26 cellular contexts compared by ENCODE assay signal in genomic region chr7:29192811-29193210, GRCh38. TPM values are rescaled to one million over a fixed set of nuclear protein-coding genes. Genes with fewer than 3 reads are reported as not detected.
DNase-seq lines count a peak whose midpoint lies in the region; ATAC-seq and TF ChIP-seq lines count a peak whose summit lies in the region.
"Had no signal": no experiment of that assay in that cellular context is flagged by ENCODE, and none has a peak within 500 bp of the region (broad histone marks: within the 10 kb centered on the region; RNA-seq: fewer than 3 reads in every experiment).

No MANE protein-coding gene starts in this region.

- ATAC-seq in GM23338: no peak
- ATAC-seq in body of pancreas: no peak
- ATAC-seq in natural killer cell treated with Interleukin-12 subunit alpha and Interleukin-12 subunit beta and Interleukin-15 and Interleukin-18, amount 100 ng/mL, for 72 hours: no peak
- ATAC-seq in GM21360 (IDR thresholded peaks at IDR 0.05; ENCODE audit: unreplicated experiment): no peak
- no peak for ATAC-seq in activated T-cell treated with anti-CD3 and anti-CD28 coated beads, Interleukin-2, amount 50 U/mL, for 72 hours (replicated peaks in 1 of 2)
- ATAC-seq: gastrocnemius medialis, HCT116, left colon had no signal

- CTCF ChIA-PET in A673 (lab: Charles Lee): no interaction called here

- peaks cover 64% of the 10 kb centered on the region for H3K4me1 ChIP-seq in A673 (ENCODE audit: insufficient read depth, low read length, poor library complexity, severe bottlenecking)
- H3K4me1 ChIP-seq in GM23338 (ENCODE audit: insufficient read depth): peaks cover 58% of the 10 kb centered on the region
- peaks cover 57% of the 10 kb centered on the region for H3K4me1 ChIP-seq in body of pancreas
- H3K4me1 ChIP-seq in effector memory CD4-positive, alpha-beta T cell (ENCODE audit: control insufficient read depth, insufficient read depth, low read length, poor library complexity, severe bottlenecking): no peaks in the 10 kb centered on the region
- H3K4me1 ChIP-seq: ascending aorta had no signal

- peaks cover 58% of the 10 kb centered on the region for H3K4me1 Mint-ChIP-seq in GM23338
- H3K4me1 Mint-ChIP-seq in natural killer cell treated with Interleukin-12 subunit alpha and Interleukin-12 subunit beta and Interleukin-15 and Interleukin-18, amount 100 ng/mL, for 72 hours (ENCODE audit: low read depth in 2 of 2): peaks cover 35 to 37% of the 10 kb centered on the region in 2 donors
- H3K4me1 Mint-ChIP-seq in activated T-cell treated with anti-CD3 and anti-CD28 coated beads, Interleukin-2, amount 50 U/mL, for 72 hours (ENCODE audit: low read depth): peaks cover 16% of the 10 kb centered on the region

- DNase-seq in A673 (ENCODE audit: low spot score) (no peak), GM23338 (ENCODE audit: low spot score) (no peak), body of pancreas (peak; percentile 44 to 59 (median 46)), NCI-H187 treated with DMSO at 0.1 percent for 48 hours (lab: John Stamatoyannopoulos, UW) (no peak)
- no peak for DNase-seq in natural killer cell treated with Interleukin-12 subunit alpha and Interleukin-12 subunit beta and Interleukin-15 and Interleukin-18, amount 100 ng/mL, for 72 hours (ENCODE audit: low spot score)
- no peak for DNase-seq in effector memory CD4-positive, alpha-beta T cell
- DNase-seq in activated T-cell treated with anti-CD3 and anti-CD28 coated beads, Interleukin-2, amount 50 U/mL, for 72 hours: no peak
- DNase-seq: activated CD4-positive, alpha-beta T cell treated with anti-CD3 and anti-CD28 coated beads, Interleukin-2, amount 50 U/mL, for 48 hours; activated CD8-positive, alpha-beta memory T cell treated with anti-CD3 and anti-CD28 coated beads, Interleukin-2, amount 50 U/mL, for 4 hours; dermis blood vessel endothelial cell; DND-41; gastrocnemius medialis; hippocampal formation; Karpas-422; left colon; MV-4-11; NCI-H146; NCI-H510A; stimulated activated CD4-positive, alpha-beta T cell treated with anti-CD3 and anti-CD28 coated beads, Interleukin-1b, Interleukin-23, amount 100 ng/mL, for 48 hours; transverse colon had no signal

- H3K4me3 ChIP-seq in A673 (ENCODE audit: low read depth, low read length, poor library complexity, severe bottlenecking) (no peak overlapping the region), GM23338 (peak overlapping the region; percentile 76; the same call in 1 of the 2 replicates), body of pancreas (no peak overlapping the region)
- H3K4me3 ChIP-seq in effector memory CD4-positive, alpha-beta T cell (ENCODE audit: insufficient read depth, low read depth, low read length, poor library complexity, severe bottlenecking): no peak overlapping the region
- H3K4me3 ChIP-seq: ascending aorta, transverse colon had no signal

- H3K27me3 ChIP-seq in A673 (replicated peaks; ENCODE audit: insufficient read depth, low read depth, low read length, poor library complexity) (no peaks in the 10 kb centered on the region), GM23338 (ENCODE audit: insufficient read depth) (peaks cover 75% of the 10 kb centered on the region), body of pancreas (no peaks in the 10 kb centered on the region)
- no peaks in the 10 kb centered on the region for H3K27me3 ChIP-seq in effector memory CD4-positive, alpha-beta T cell (replicated peaks; ENCODE audit: control insufficient read depth, insufficient read depth, low read length, poor library complexity, severe bottlenecking)
- H3K27me3 ChIP-seq: ascending aorta had no signal

- H3K9me3 ChIP-seq in A673 (ENCODE audit: low read depth, low read length, poor library complexity, severe bottlenecking) (no peaks in the 10 kb centered on the region), body of pancreas (no peaks in the 10 kb centered on the region)
- no peaks in the 10 kb centered on the region for H3K9me3 ChIP-seq in effector memory CD4-positive, alpha-beta T cell (ENCODE audit: control insufficient read depth, low read length)
- H3K9me3 ChIP-seq: ascending aorta, gastrocnemius medialis, transverse colon had no signal

- H4K20me1 ChIP-seq in GM23338 (replicated peaks; ENCODE audit: insufficient read depth): no peaks in the 10 kb centered on the region

- BruUV-seq in A673 (replicated peaks; lab: Mats Ljungman, UMichigan): no TSS peak

- H3K4me3 Mint-ChIP-seq in GM23338: peak overlapping the region; percentile 4; the same call in 1 of the 3 replicates
- H3K4me3 Mint-ChIP-seq in natural killer cell treated with Interleukin-12 subunit alpha and Interleukin-12 subunit beta and Interleukin-15 and Interleukin-18, amount 100 ng/mL, for 72 hours: peak overlapping the region; percentile 45
- H3K4me3 Mint-ChIP-seq in activated T-cell treated with anti-CD3 and anti-CD28 coated beads, Interleukin-2, amount 50 U/mL, for 72 hours: no peak overlapping the region

- no peaks in the 10 kb centered on the region for H3K9me2 ChIP-seq in GM23338 (ENCODE audit: insufficient read depth)

- H3F3A ChIP-seq in GM23338 (replicated peaks; ENCODE audit: low read depth): no peaks in the 10 kb centered on the region

- WGBS in body of pancreas, 2 donors: 46 to 55% methylated on average over 8 of the region's 8 CpGs

- TF ChIP-seq POLR2A in body of pancreas (IDR thresholded peaks at IDR 0.05): no peak

- H3K4me2 ChIP-seq in GM23338: peak overlapping the region; percentile 88; the same call in 1 of the 2 replicates

- H3K27ac ChIP-seq in A673 (ENCODE audit: low read depth, low read length, poor library complexity, severe bottlenecking) (peak overlapping the region; percentile 90), GM23338 (ENCODE audit: low read depth) (no peak overlapping the region), body of pancreas (peak overlapping the region; percentile 90 to 99 (median 94))
- H3K27ac ChIP-seq in effector memory CD4-positive, alpha-beta T cell (ENCODE audit: insufficient read depth, low read length, poor library complexity, severe bottlenecking): no peak overlapping the region
- H3K27ac ChIP-seq: ascending aorta, gastrocnemius medialis, transverse colon had no signal

- H3K36me3 ChIP-seq in A673 (ENCODE audit: insufficient read depth, low read length, poor library complexity, severe bottlenecking): no peaks in the 10 kb centered on the region
- H3K36me3 ChIP-seq in GM23338 (ENCODE audit: insufficient read depth): no peaks in the 10 kb centered on the region
- H3K36me3 ChIP-seq in body of pancreas (replicated peaks in 1 of 2; ENCODE audit: insufficient read depth in 1 of 2, low read depth in 2 of 2): no peaks in the 10 kb centered on the region
- H3K36me3 ChIP-seq in effector memory CD4-positive, alpha-beta T cell (ENCODE audit: control insufficient read depth, insufficient read depth, low read length): no peaks in the 10 kb centered on the region
- H3K36me3 ChIP-seq: ascending aorta, gastrocnemius medialis, transverse colon had no signal

- no peaks in the 10 kb centered on the region for H3K79me2 ChIP-seq in GM23338 (replicated peaks; ENCODE audit: insufficient read depth)

- no peaks in the 10 kb centered on the region for H3K9me3 Mint-ChIP-seq in GM23338
- H3K9me3 Mint-ChIP-seq in natural killer cell treated with Interleukin-12 subunit alpha and Interleukin-12 subunit beta and Interleukin-15 and Interleukin-18, amount 100 ng/mL, for 72 hours: no peaks in the 10 kb centered on the region
- no peaks in the 10 kb centered on the region for H3K9me3 Mint-ChIP-seq in activated T-cell treated with anti-CD3 and anti-CD28 coated beads, Interleukin-2, amount 50 U/mL, for 72 hours
- H3K9me3 Mint-ChIP-seq: activated naive CD4-positive, alpha-beta T cell treated with anti-CD3 and anti-CD28 coated beads, Interleukin-2, amount 50 U/mL, for 24 hours; activated T-helper 2 cell treated with anti-CD3 and anti-CD28 coated beads, Interferon-gamma antibody, Interleukin-2, Interleukin-4, amounts not matched to agents 10 μg/mL and 5 μg/mL and 100 μg/mL, durations not matched to agents 14 hours and 24 hours and 36 hours had no signal

- no peak overlapping the region for H3K27ac Mint-ChIP-seq in GM23338
- no peak overlapping the region for H3K27ac Mint-ChIP-seq in natural killer cell treated with Interleukin-12 subunit alpha and Interleukin-12 subunit beta and Interleukin-15 and Interleukin-18, amount 100 ng/mL, for 72 hours
- no peak overlapping the region for H3K27ac Mint-ChIP-seq in activated T-cell treated with anti-CD3 and anti-CD28 coated beads, Interleukin-2, amount 50 U/mL, for 72 hours
- H3K27ac Mint-ChIP-seq: activated naive CD4-positive, alpha-beta T cell treated with anti-CD3 and anti-CD28 coated beads, Interleukin-2, amount 50 U/mL, for 24 hours; activated T-helper 2 cell treated with anti-CD3 and anti-CD28 coated beads, Interferon-gamma antibody, Interleukin-2, Interleukin-4, amounts not matched to agents 10 μg/mL and 5 μg/mL and 100 μg/mL, durations not matched to agents 14 hours and 24 hours and 36 hours had no signal

- no peak for TF ChIP-seq CTCF in A673 (conservative IDR thresholded peaks at IDR 0.05; ENCODE audit: low read depth, low read length)
- TF ChIP-seq CTCF in GM23338 (conservative IDR thresholded peaks at IDR 0.05; ENCODE audit: low read depth in 2 of 2): no peak
- TF ChIP-seq CTCF in body of pancreas (IDR thresholded peaks at IDR 0.05): no peak

- no peaks in the 10 kb centered on the region; the same call in 2 of the 3 replicates for H3K36me3 Mint-ChIP-seq in GM23338 (ENCODE audit: low read depth)
- no peaks in the 10 kb centered on the region for H3K36me3 Mint-ChIP-seq in natural killer cell treated with Interleukin-12 subunit alpha and Interleukin-12 subunit beta and Interleukin-15 and Interleukin-18, amount 100 ng/mL, for 72 hours
- H3K36me3 Mint-ChIP-seq in activated T-cell treated with anti-CD3 and anti-CD28 coated beads, Interleukin-2, amount 50 U/mL, for 72 hours (ENCODE audit: insufficient read depth in 2 of 2): no peaks in the 10 kb centered on the region
- H3K36me3 Mint-ChIP-seq: activated naive CD4-positive, alpha-beta T cell treated with anti-CD3 and anti-CD28 coated beads, Interleukin-2, amount 50 U/mL, for 24 hours had no signal

- peaks cover 68% of the 10 kb centered on the region for H3K27me3 Mint-ChIP-seq in GM23338 (ENCODE audit: insufficient read depth, low read depth, poor library complexity)
- H3K27me3 Mint-ChIP-seq in natural killer cell treated with Interleukin-12 subunit alpha and Interleukin-12 subunit beta and Interleukin-15 and Interleukin-18, amount 100 ng/mL, for 72 hours: peaks cover 15 to 18% of the 10 kb centered on the region in 2 donors
- peaks cover 75% of the 10 kb centered on the region for H3K27me3 Mint-ChIP-seq in activated T-cell treated with anti-CD3 and anti-CD28 coated beads, Interleukin-2, amount 50 U/mL, for 72 hours (ENCODE audit: low read depth)

- POLR2A ChIA-PET in A673 (lab: Charles Lee; ENCODE audit: low non-redundant PET): no interaction called here

- H2AFZ ChIP-seq in GM23338: no peak overlapping the region

- intact Hi-C loops in A673 (cut with micrococcal nuclease; ENCODE audit: unreplicated experiment) (loop anchor here (10.0 kb wide), 1 partner anchor 152 kb away; no protein-coding TSS in a partner anchor), body of pancreas (cut with DNase I) (no loop called here)

RNA-seq across cellular contexts. Expression of gene CHN2, which starts 1.8 kb away (rescaled TPM):
- 61.2 and 64.3 TPM in 2 replicates for total RNA-seq in A673 (2021)
- total RNA-seq in GM23338 (2014; rRNA removed; shearing (Covaris generic)): 7.5 and 8.8 TPM in 2 replicates
- polyA plus RNA-seq in GM23338 (2016; fragmentation: Nextera tagmentation; extraction: Ambion mirVana): 6.1 and 9.2 TPM in 2 replicates
- total RNA-seq in body of pancreas: 10 to 100 TPM; 55.7 to 58.6 TPM
- total RNA-seq in natural killer cell treated with Interleukin-12 subunit alpha and Interleukin-12 subunit beta and Interleukin-15 and Interleukin-18, amount 100 ng/mL, for 72 hours: 1 to 10 TPM in 1 of 2 donors, under 1 TPM in 1; 0.70 to 2.1 TPM
- total RNA-seq in activated T-cell treated with anti-CD3 and anti-CD28 coated beads, Interleukin-2, amount 50 U/mL, for 72 hours: 1 to 10 TPM in 1 of 2 donors, under 1 TPM in 1; 0.91 to 1.2 TPM
- polyA plus RNA-seq: BJ had no signal

RNA-seq across cellular contexts. Expression of gene CPVL, which starts 46.5 kb away (rescaled TPM):
- total RNA-seq in A673 (2021): 72.3 and 75.9 TPM in 2 replicates
- 33.3 and 37.8 TPM in 2 replicates for total RNA-seq in GM23338 (2014; rRNA removed; shearing (Covaris generic))
- polyA plus RNA-seq in GM23338 (2016; fragmentation: Nextera tagmentation; extraction: Ambion mirVana): 31.9 and 36.5 TPM in 2 replicates
- total RNA-seq in body of pancreas: 10 to 100 TPM in 1 of 2 donors, 1 to 10 TPM in 1; 4.0 to 17.9 TPM
- total RNA-seq in natural killer cell treated with Interleukin-12 subunit alpha and Interleukin-12 subunit beta and Interleukin-15 and Interleukin-18, amount 100 ng/mL, for 72 hours: 1 to 10 TPM in 1 of 2 donors, not detected in 1; 1.4 TPM
- total RNA-seq in activated T-cell treated with anti-CD3 and anti-CD28 coated beads, Interleukin-2, amount 50 U/mL, for 72 hours: under 1 TPM in 1 of 2 donors, not detected in 1; 0.51 TPM
- total RNA-seq: activated T-helper 2 cell treated with anti-CD3 and anti-CD28 coated beads, Interferon-gamma antibody, Interleukin-2, Interleukin-4, amounts not matched to agents 10 μg/mL and 5 μg/mL and 100 μg/mL, durations not matched to agents 14 hours and 24 hours and 36 hours had no signal
- polyA plus RNA-seq: BJ had no signal

Comparison
In these comparisons a context has a peak if more than half of its experiments do, and no peak if none do; other contexts are left out.
1. DNase-seq: peak in body of pancreas (4 of 4); none in A673 (single experiment), GM23338 (single experiment), natural killer cell treated with Interleukin-12 subunit alpha and Interleukin-12 subunit beta and Interleukin-15 and Interleukin-18, amount 100 ng/mL, for 72 hours (single experiment), effector memory CD4-positive, alpha-beta T cell (0 of 3), NCI-H187 treated with DMSO at 0.1 percent for 48 hours (single experiment) and activated T-cell treated with anti-CD3 and anti-CD28 coated beads, Interleukin-2, amount 50 U/mL, for 72 hours (0 of 2).
2. H3K27ac ChIP-seq: peak in A673 (single experiment) and body of pancreas (4 of 4); none in GM23338 (single experiment) and effector memory CD4-positive, alpha-beta T cell (single experiment).
3. H3K4me3 Mint-ChIP-seq: peak in GM23338 (single experiment) and natural killer cell treated with Interleukin-12 subunit alpha and Interleukin-12 subunit beta and Interleukin-15 and Interleukin-18, amount 100 ng/mL, for 72 hours (single experiment); none in activated T-cell treated with anti-CD3 and anti-CD28 coated beads, Interleukin-2, amount 50 U/mL, for 72 hours (0 of 2).